9 cellular contexts compared by ENCODE assay signal in genomic region chr14:99415496-99416281, GRCh38.
DNase-seq lines count a peak whose midpoint lies in the region; ATAC-seq, FAIRE-seq and TF ChIP-seq lines count a peak whose summit lies in the region.
"Had no signal": no experiment of that assay in that cellular context is flagged by ENCODE, and none has a peak within 500 bp of the region (broad histone marks: within the 10 kb centered on the region; RNA-seq: fewer than 3 reads in every experiment).

No MANE protein-coding gene starts in this region.

- peak; percentile 75 for FAIRE-seq in D721Med (lab: Jason Lieb, UNC)

- H3K27ac Mint-ChIP-seq in endodermal cell: no peak overlapping the region
- no peak overlapping the region for H3K27ac Mint-ChIP-seq in stimulated activated naive CD8-positive, alpha-beta T cell treated with anti-CD3 and anti-CD28 coated beads, Interleukin-15, amount 100 ng/mL, for 72 hours
- H3K27ac Mint-ChIP-seq: dendritic cell treated with granulocyte-macrophage colony-stimulating factor and Interleukin-4, amounts not matched to agents 40 ng/mL and 50 ng/mL, for 4 days had no signal

- H3K9ac ChIP-seq in endodermal cell (ENCODE audit: extremely low read depth, low read length, poor library complexity, severe bottlenecking): no peak overlapping the region

- TF ChIP-seq CTCF in D721Med (IDR thresholded peaks at IDR 0.05; ENCODE audit: insufficient read depth, missing control alignments): peak; percentile 93
- peak; percentile 97 for TF ChIP-seq CTCF in endodermal cell (conservative IDR thresholded peaks at IDR 0.05)
- peak; percentile 50 for TF ChIP-seq CTCF in mucosa of descending colon (IDR thresholded peaks at IDR 0.05)

- 0 to 18% methylated on average over 1 to 2 of the region's 2 CpGs for WGBS in endodermal cell (ENCODE audit: insufficient coverage in 1 of 2, insufficient read length in 1 of 2), 2 experiments

- H3K27me3 Mint-ChIP-seq in endodermal cell (ENCODE audit: insufficient read depth): no peaks in the 10 kb centered on the region
- no peaks in the 10 kb centered on the region for H3K27me3 Mint-ChIP-seq in stimulated activated naive CD8-positive, alpha-beta T cell treated with anti-CD3 and anti-CD28 coated beads, Interleukin-15, amount 100 ng/mL, for 72 hours
- H3K27me3 Mint-ChIP-seq: dendritic cell treated with granulocyte-macrophage colony-stimulating factor and Interleukin-4, amounts not matched to agents 40 ng/mL and 50 ng/mL, for 4 days had no signal

- H3K4me1 Mint-ChIP-seq in endodermal cell: peaks cover 44% of the 10 kb centered on the region
- peaks cover 29% of the 10 kb centered on the region for H3K4me1 Mint-ChIP-seq in stimulated activated naive CD8-positive, alpha-beta T cell treated with anti-CD3 and anti-CD28 coated beads, Interleukin-15, amount 100 ng/mL, for 72 hours

- no peak overlapping the region for H3K4me3 Mint-ChIP-seq in endodermal cell
- no peak overlapping the region for H3K4me3 Mint-ChIP-seq in stimulated activated naive CD8-positive, alpha-beta T cell treated with anti-CD3 and anti-CD28 coated beads, Interleukin-15, amount 100 ng/mL, for 72 hours
- H3K4me3 Mint-ChIP-seq: dendritic cell treated with granulocyte-macrophage colony-stimulating factor and Interleukin-4, amounts not matched to agents 40 ng/mL and 50 ng/mL, for 4 days had no signal

- H3K4me3 ChIP-seq in endodermal cell (ENCODE audit: low read length) (no peak overlapping the region), mucosa of descending colon (no peak overlapping the region)

- H3K36me3 ChIP-seq in endodermal cell (ENCODE audit: control insufficient read depth, insufficient read depth, low read length): peaks cover 12% of the 10 kb centered on the region
- H3K36me3 ChIP-seq in mucosa of descending colon (ENCODE audit: low read depth): no peaks in the 10 kb centered on the region

- H3K9me3 ChIP-seq in endodermal cell (ENCODE audit: control insufficient read depth, low read length) (no peaks in the 10 kb centered on the region), mucosa of descending colon (no peaks in the 10 kb centered on the region)

- H3K27ac ChIP-seq in endodermal cell (ENCODE audit: low read depth, low read length): no peak overlapping the region

- peaks cover 8% of the 10 kb centered on the region for H3K36me3 Mint-ChIP-seq in endodermal cell (ENCODE audit: low read depth)

- DNase-seq in D721Med (ENCODE audit: insufficient read length, low spot score) (no peak), NCI-H524 (lab: John Stamatoyannopoulos, UW) (peak; percentile 95 to 96), endodermal cell (peak; percentile 81), mucosa of descending colon (peak in 1 of 3 donors; percentile 76)
- peak; percentile 60 to 67 for DNase-seq in activated CD4-positive, alpha-beta T cell treated with anti-CD3 and anti-CD28 coated beads for 4 hours
- DNase-seq in stimulated activated naive CD8-positive, alpha-beta T cell treated with anti-CD3 and anti-CD28 coated beads, Interleukin-15, amount 100 ng/mL, for 72 hours: peak; percentile 62 to 69

- intact Hi-C loops in mucosa of descending colon (cut with DNase I, micrococcal nuclease): no loop called here

- ATAC-seq in GM19463 (IDR thresholded peaks at IDR 0.05; ENCODE audit: unreplicated experiment) (peak; percentile 93), HG03558 (IDR thresholded peaks at IDR 0.05; ENCODE audit: extremely low read depth, unreplicated experiment) (peak; percentile 91), mucosa of descending colon (peak; percentile 96)
- ATAC-seq in stimulated activated naive CD8-positive, alpha-beta T cell treated with anti-CD3 and anti-CD28 coated beads, Interleukin-15, amount 100 ng/mL, for 72 hours: peak; percentile 96

- no peaks in the 10 kb centered on the region for H3K27me3 ChIP-seq in endodermal cell (ENCODE audit: control insufficient read depth, insufficient read depth, low read length, poor library complexity, severe bottlenecking)

- H3K4me1 ChIP-seq in endodermal cell (ENCODE audit: control insufficient read depth, insufficient read depth, low read length) (peaks cover 8% of the 10 kb centered on the region), mucosa of descending colon (ENCODE audit: low read depth) (no peaks in the 10 kb centered on the region)

- no peaks in the 10 kb centered on the region for H3K9me3 Mint-ChIP-seq in endodermal cell
- no peaks in the 10 kb centered on the region for H3K9me3 Mint-ChIP-seq in stimulated activated naive CD8-positive, alpha-beta T cell treated with anti-CD3 and anti-CD28 coated beads, Interleukin-15, amount 100 ng/mL, for 72 hours
- H3K9me3 Mint-ChIP-seq: dendritic cell treated with granulocyte-macrophage colony-stimulating factor and Interleukin-4, amounts not matched to agents 40 ng/mL and 50 ng/mL, for 4 days had no signal
